In genomic region chr2:9675369-9676351, GRCh38 we compare ENCODE assay signal across 10 cellular contexts. TPM values are rescaled to one million over a fixed set of nuclear protein-coding genes. Genes with fewer than 3 reads are reported as not detected.
DNase-seq lines count a peak whose midpoint lies in the region; ATAC-seq and TF ChIP-seq lines count a peak whose summit lies in the region.
"Had no signal": no experiment of that assay in that cellular context is flagged by ENCODE, and none has a peak within 500 bp of the region (broad histone marks: within the 10 kb centered on the region; RNA-seq: fewer than 3 reads in every experiment).

No MANE protein-coding gene starts in this region.

- CTCF ChIA-PET in A673 (lab: Charles Lee): no interaction called here

- no peak for TF ChIP-seq CTCF in A673 (conservative IDR thresholded peaks at IDR 0.05; ENCODE audit: low read depth, low read length)
- no peak for TF ChIP-seq CTCF in astrocyte of the cerebellum (IDR thresholded peaks at IDR 0.05; ENCODE audit: low read depth, low read length, missing control alignments)
- TF ChIP-seq CTCF in GM20000 (IDR thresholded peaks at IDR 0.05; ENCODE audit: extremely low read depth, missing control alignments): no peak

- peak overlapping the region; percentile 51 for H3K27ac ChIP-seq in A673 (ENCODE audit: low read depth, low read length, poor library complexity, severe bottlenecking)
- H3K27ac ChIP-seq: HL-60 had no signal

- no peaks in the 10 kb centered on the region for H3K27me3 ChIP-seq in A673 (replicated peaks; ENCODE audit: insufficient read depth, low read depth, low read length, poor library complexity)

- in situ Hi-C loops in astrocyte of the cerebellum (cut with HindIII; ENCODE audit: low sequenced_read_pairs): no loop called here

- H3K9me3 ChIP-seq in A673 (ENCODE audit: low read depth, low read length, poor library complexity, severe bottlenecking): no peaks in the 10 kb centered on the region

- BruUV-seq in A673 (replicated peaks; lab: Mats Ljungman, UMichigan): no TSS peak

- no peak for ATAC-seq in GM21381 (IDR thresholded peaks at IDR 0.05; ENCODE audit: unreplicated experiment)
- ATAC-seq: activated CD8-positive, alpha-beta memory T cell treated with anti-CD3 and anti-CD28 coated beads, Interleukin-2, amount 10 ng/mL, durations not matched to agents 7 days and 5 days had no signal

- no peaks in the 10 kb centered on the region for H3K36me3 ChIP-seq in A673 (ENCODE audit: insufficient read depth, low read length, poor library complexity, severe bottlenecking)

- peak overlapping the region; percentile 19 for H3K4me3 ChIP-seq in A673 (ENCODE audit: low read depth, low read length, poor library complexity, severe bottlenecking)
- H3K4me3 ChIP-seq in astrocyte of the cerebellum (ENCODE audit: low read depth, low read length): peak overlapping the region; percentile 23

- intact Hi-C loops in A673 (cut with micrococcal nuclease; ENCODE audit: unreplicated experiment): no loop called here

- H3K4me1 ChIP-seq in A673 (ENCODE audit: insufficient read depth, low read length, poor library complexity, severe bottlenecking): peaks cover 18% of the 10 kb centered on the region

- peak; percentile 95 for DNase-seq in A673 (ENCODE audit: low spot score)
- DNase-seq in HS-27A (ENCODE audit: low read depth): peak; percentile 75
- peak; percentile 80 for DNase-seq in astrocyte of the cerebellum (ENCODE audit: low read depth)
- DNase-seq in inferior parietal cortex (ENCODE audit: extremely low spot score): peak; percentile 36
- DNase-seq in T-helper 1 cell: no peak
- DNase-seq in NCI-H146 (lab: John Stamatoyannopoulos, UW): no peak
- DNase-seq in GM20000 (ENCODE audit: low spot score): no peak
- DNase-seq: activated CD8-positive, alpha-beta memory T cell treated with anti-CD3 and anti-CD28 coated beads, Interleukin-2, amount 10 ng/mL, durations not matched to agents 7 days and 5 days had no signal

- POLR2A ChIA-PET in A673 (lab: Charles Lee; ENCODE audit: low non-redundant PET): no interaction called here

RNA-seq across cellular contexts. Expression of gene YWHAQ, which starts 44.9 kb away (rescaled TPM):
- 505 and 533 TPM in 2 replicates for total RNA-seq in A673 (2021)

Comparison
In these comparisons a context has a peak if more than half of its experiments do, and no peak if none do; other contexts are left out.
1. DNase-seq: peak in A673 (single experiment), HS-27A (single experiment), astrocyte of the cerebellum (single experiment) and inferior parietal cortex (single experiment); none in T-helper 1 cell (0 of 5), NCI-H146 (single experiment) and GM20000 (single experiment).